34 cellular contexts compared by ENCODE assay signal in genomic region chr3:140568131-140568530, GRCh38.
"Had no signal": no experiment of that assay in that cellular context is flagged by ENCODE, and none has a peak within 500 bp of the region (broad histone marks: within the 10 kb centered on the region; RNA-seq: fewer than 3 reads in every experiment).

No MANE protein-coding gene starts in this region.

- DNase-seq: Karpas-422, Kasumi-1, KG1, MG63, MM.1S, MV-4-11, NCI-H1048, NCI-H1092, NCI-H1092 treated with DMSO at 0.1 percent for 48 hours, NCI-H1105, NCI-H1105 treated with DMSO at 0.1 percent for 48 hours, NCI-H1417, NCI-H1417 treated with DMSO at 0.1 percent for 48 hours, NCI-H1436, NCI-H1436 treated with DMSO at 0.1 percent for 48 hours, NCI-H146, NCI-H1694, NCI-H1694 treated with DMSO at 0.1 percent for 48 hours, NCI-H187, NCI-H187 treated with DMSO at 0.1 percent for 48 hours, NCI-H1930, NCI-H2029, NCI-H2029 treated with DMSO at 0.1 percent for 48 hours, NCI-H2081, NCI-H2081 treated with DMSO at 0.1 percent for 48 hours, NCI-H2107, NCI-H2171, NCI-H2171 treated with DMSO at 0.1 percent for 48 hours, NCI-H2227 treated with DMSO at 0.1 percent for 48 hours, NCI-H226, NCI-H345, NCI-H446, NCI-H446 treated with DMSO at 0.1 percent for 48 hours had no signal

- H3K27me3 ChIP-seq: MG63 had no signal

- H3K9me3 ChIP-seq: MG63 had no signal

- H3K4me3 ChIP-seq: MG63 had no signal

- H3K27ac ChIP-seq: KMS-11 had no signal

- H3K36me3 ChIP-seq: MG63 had no signal
